Comparison of ENCODE assay signal across 8 cellular contexts in the genomic region with DNA sequence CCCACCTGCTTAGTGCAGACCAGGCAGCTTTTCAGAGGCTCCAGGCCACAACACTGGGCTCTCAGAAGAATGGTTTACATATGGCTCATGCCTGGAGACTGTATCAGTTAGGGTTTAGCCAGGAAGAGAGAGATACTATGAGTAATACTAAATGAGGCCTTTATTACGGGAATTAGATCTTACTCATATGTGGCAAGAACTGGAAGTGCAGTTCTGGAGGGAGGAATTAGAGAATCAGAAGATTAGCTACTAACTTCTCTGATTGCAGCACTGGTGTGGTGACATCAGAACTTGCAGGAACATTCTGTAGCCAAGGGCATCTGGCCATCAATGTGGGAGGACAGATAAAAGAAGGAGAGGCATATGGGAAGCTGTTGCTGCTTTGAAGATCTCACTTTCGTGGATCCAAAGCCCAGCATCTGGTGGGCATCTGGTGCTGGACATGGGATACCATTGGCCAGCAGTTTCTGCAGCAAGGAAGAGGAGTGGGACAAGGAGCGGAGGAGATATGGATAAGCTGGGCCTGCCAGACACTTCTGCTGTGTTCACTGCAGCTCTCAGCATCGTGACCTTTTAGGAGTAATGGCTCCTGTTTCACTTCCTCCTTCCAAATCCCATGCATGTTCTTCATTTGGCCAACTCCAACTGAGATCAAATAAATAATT.
A peak's percentile ranks its signal among the peaks of the same experiment; 100 is the strongest.
DNase-seq lines count a peak whose midpoint lies in the region; ATAC-seq and TF ChIP-seq lines count a peak whose summit lies in the region.
"Had no signal": no experiment of that assay in that cellular context is flagged by ENCODE, and none has a peak within 500 bp of the region (broad histone marks: within the 10 kb centered on the region; RNA-seq: fewer than 3 reads in every experiment).

No MANE protein-coding gene starts in this region.

- H3K27ac ChIP-seq in left ventricle myocardium inferior (replicated peaks) (peak overlapping the region; percentile 71), upper lobe of right lung (no peak overlapping the region)

- H3K4me1 ChIP-seq in left ventricle myocardium inferior (no peaks in the 10 kb centered on the region), upper lobe of right lung (no peaks in the 10 kb centered on the region)

- intact Hi-C loops in left ventricle myocardium inferior (cut with micrococcal nuclease) (no loop called here), upper lobe of right lung (cut with DNase I) (no loop called here)

- ATAC-seq in upper lobe of right lung: peak; percentile 59
- ATAC-seq in GM18498 (IDR thresholded peaks at IDR 0.05; ENCODE audit: unreplicated experiment): no peak

- H3K27me3 ChIP-seq in left ventricle myocardium inferior (ENCODE audit: low read depth) (no peaks in the 10 kb centered on the region), upper lobe of right lung (no peaks in the 10 kb centered on the region)

- H3K36me3 ChIP-seq in left ventricle myocardium inferior: no peaks in the 10 kb centered on the region
- no peaks in the 10 kb centered on the region for H3K36me3 ChIP-seq in upper lobe of right lung

- H3K4me3 ChIP-seq in left ventricle myocardium inferior: no peak overlapping the region
- H3K4me3 ChIP-seq in upper lobe of right lung: no peak overlapping the region

- H3K9me3 ChIP-seq in left ventricle myocardium inferior (replicated peaks) (peaks cover 30% of the 10 kb centered on the region), upper lobe of right lung (peaks cover 8% of the 10 kb centered on the region)

- DNase-seq in HPDE6-E6E7 (ENCODE audit: extremely low spot score) (peak; percentile 38), amniotic epithelial cell (ENCODE audit: low read depth) (peak; percentile 100), left ventricle myocardium inferior (peak; percentile 67), upper lobe of right lung (no peak), T-helper 2 cell (no peak), NCI-H345 treated with DMSO at 0.1 percent for 48 hours (lab: John Stamatoyannopoulos, UW; ENCODE audit: unreplicated experiment) (no peak)
- DNase-seq: NCI-H774 had no signal

- TF ChIP-seq CTCF in left ventricle myocardium inferior (IDR thresholded peaks at IDR 0.05; ENCODE audit: borderline replicate concordance) (peak; percentile 32), upper lobe of right lung (IDR thresholded peaks at IDR 0.05) (no peak)

Comparison
In these comparisons a context has a peak if more than half of its experiments do, and no peak if none do; other contexts are left out.
1. DNase-seq: peak in HPDE6-E6E7 (single experiment), amniotic epithelial cell (single experiment) and left ventricle myocardium inferior (single experiment); none in upper lobe of right lung (single experiment), T-helper 2 cell (0 of 5) and NCI-H345 treated with DMSO at 0.1 percent for 48 hours (single experiment).